In genomic region chr2:238170386-238171071, GRCh38 we compare ENCODE assay signal across 11 cellular contexts. TPM values are rescaled to one million over a fixed set of nuclear protein-coding genes. Genes with fewer than 3 reads are reported as not detected.
DNase-seq lines count a peak whose midpoint lies in the region; ATAC-seq and TF ChIP-seq lines count a peak whose summit lies in the region.
"Had no signal": no experiment of that assay in that cellular context is flagged by ENCODE, and none has a peak within 500 bp of the region (broad histone marks: within the 10 kb centered on the region; RNA-seq: fewer than 3 reads in every experiment).

No MANE protein-coding gene starts in this region.

- no peak for TF ChIP-seq CTCF in lower lobe of right lung (IDR thresholded peaks at IDR 0.05)
- no peak for TF ChIP-seq CTCF in tibial artery (IDR thresholded peaks at IDR 0.05)

- no peaks in the 10 kb centered on the region for H3K9me3 Mint-ChIP-seq in activated CD4-positive, alpha-beta T cell treated with anti-CD3 and anti-CD28 coated beads, Interleukin-2, amount 10 ng/mL, durations not matched to agents 24 days and 14 days
- H3K9me3 Mint-ChIP-seq: naive thymus-derived CD8-positive, alpha-beta T cell had no signal

- no peaks in the 10 kb centered on the region for H3K27me3 ChIP-seq in lower lobe of right lung (ENCODE audit: low read depth)
- H3K27me3 ChIP-seq in tibial artery: no peaks in the 10 kb centered on the region

- H3K36me3 ChIP-seq in lower lobe of right lung (peaks cover 75% of the 10 kb centered on the region), tibial artery (peaks cover 40 to 80% (median 69%) of the 10 kb centered on the region in 3 donors)

- H3K9me3 ChIP-seq in lower lobe of right lung (no peaks in the 10 kb centered on the region), tibial artery (no peaks in the 10 kb centered on the region)

- H3K27me3 Mint-ChIP-seq in activated CD4-positive, alpha-beta T cell treated with anti-CD3 and anti-CD28 coated beads, Interleukin-2, amount 10 ng/mL, durations not matched to agents 24 days and 14 days: no peaks in the 10 kb centered on the region
- H3K27me3 Mint-ChIP-seq: activated CD8-positive, alpha-beta memory T cell treated with anti-CD3 and anti-CD28 coated beads, Interleukin-2, amount 10 ng/mL, durations not matched to agents 7 days and 5 days; naive thymus-derived CD8-positive, alpha-beta T cell had no signal

- H3K4me3 Mint-ChIP-seq in activated CD4-positive, alpha-beta T cell treated with anti-CD3 and anti-CD28 coated beads, Interleukin-2, amount 10 ng/mL, durations not matched to agents 24 days and 14 days: no peak overlapping the region
- H3K4me3 Mint-ChIP-seq: activated CD8-positive, alpha-beta memory T cell treated with anti-CD3 and anti-CD28 coated beads, Interleukin-2, amount 10 ng/mL, durations not matched to agents 7 days and 5 days; naive thymus-derived CD8-positive, alpha-beta T cell had no signal

- H3K27ac ChIP-seq in caudate nucleus (ENCODE audit: low read depth, low read length): peak overlapping the region; percentile 59
- H3K27ac ChIP-seq in lower lobe of right lung: peak overlapping the region; percentile 60
- H3K27ac ChIP-seq in tibial artery: peak overlapping the region; percentile 44 to 63

- H3K4me3 ChIP-seq in lower lobe of right lung (no peak overlapping the region), tibial artery (no peak overlapping the region)

- intact Hi-C loops in activated CD4-positive, alpha-beta T cell treated with anti-CD3 and anti-CD28 coated beads, Interleukin-2, amount 10 ng/mL, durations not matched to agents 24 days and 14 days (cut with micrococcal nuclease): no loop called here
- intact Hi-C loops in lower lobe of right lung (cut with DNase I): no loop called here
- intact Hi-C loops in tibial artery (cut with DNase I; ENCODE audit: low total_unique reads): no loop called here

- no peak for ATAC-seq in lower lobe of right lung
- no peak for ATAC-seq in GM21447 (IDR thresholded peaks at IDR 0.05; ENCODE audit: unreplicated experiment)
- ATAC-seq in GM19351 (IDR thresholded peaks at IDR 0.05; ENCODE audit: unreplicated experiment): no peak
- ATAC-seq: activated CD8-positive, alpha-beta memory T cell treated with anti-CD3 and anti-CD28 coated beads, Interleukin-2, amount 10 ng/mL, durations not matched to agents 7 days and 5 days; naive thymus-derived CD8-positive, alpha-beta T cell had no signal

- H3K4me1 Mint-ChIP-seq in activated CD4-positive, alpha-beta T cell treated with anti-CD3 and anti-CD28 coated beads, Interleukin-2, amount 10 ng/mL, durations not matched to agents 24 days and 14 days: no peaks in the 10 kb centered on the region
- H3K4me1 Mint-ChIP-seq: activated CD8-positive, alpha-beta memory T cell treated with anti-CD3 and anti-CD28 coated beads, Interleukin-2, amount 10 ng/mL, durations not matched to agents 7 days and 5 days had no signal

- H3K4me1 ChIP-seq in lower lobe of right lung (peaks cover 21% of the 10 kb centered on the region), tibial artery (peaks cover 0 to 38% (median 24%) of the 10 kb centered on the region in 4 donors)

- no peak for DNase-seq in activated CD4-positive, alpha-beta T cell treated with anti-CD3 and anti-CD28 coated beads, Interleukin-2, amount 10 ng/mL, durations not matched to agents 24 days and 14 days
- no peak for DNase-seq in activated CD4-positive, alpha-beta T cell treated with anti-CD3 and anti-CD28 coated beads for 48 hours
- no peak for DNase-seq in caudate nucleus (lab: John Stamatoyannopoulos, UW)
- DNase-seq in lower lobe of right lung: peak; percentile 50
- no peak for DNase-seq in tibial artery
- DNase-seq in effector CD4-positive, alpha-beta T cell: no peak
- DNase-seq: activated CD8-positive, alpha-beta memory T cell treated with anti-CD3 and anti-CD28 coated beads, Interleukin-2, amount 10 ng/mL, durations not matched to agents 7 days and 5 days; DMS79 treated with DMSO at 0.1 percent for 48 hours; naive thymus-derived CD8-positive, alpha-beta T cell had no signal

- peak overlapping the region; percentile 15 for H3K27ac Mint-ChIP-seq in activated CD4-positive, alpha-beta T cell treated with anti-CD3 and anti-CD28 coated beads, Interleukin-2, amount 10 ng/mL, durations not matched to agents 24 days and 14 days
- H3K27ac Mint-ChIP-seq: activated CD8-positive, alpha-beta memory T cell treated with anti-CD3 and anti-CD28 coated beads, Interleukin-2, amount 10 ng/mL, durations not matched to agents 7 days and 5 days had no signal

- H3K36me3 Mint-ChIP-seq in activated CD4-positive, alpha-beta T cell treated with anti-CD3 and anti-CD28 coated beads, Interleukin-2, amount 10 ng/mL, durations not matched to agents 24 days and 14 days (ENCODE audit: low read depth): peaks cover 34% of the 10 kb centered on the region

RNA-seq across cellular contexts. Expression of gene ERFE, which starts 11.8 kb away (rescaled TPM):
- total RNA-seq in activated CD4-positive, alpha-beta T cell treated with anti-CD3 and anti-CD28 coated beads, Interleukin-2, amount 10 ng/mL, durations not matched to agents 24 days and 14 days: 0.24 and 0.37 TPM in 2 replicates
- total RNA-seq in lower lobe of right lung: not detected
- total RNA-seq: activated CD8-positive, alpha-beta memory T cell treated with anti-CD3 and anti-CD28 coated beads, Interleukin-2, amount 10 ng/mL, durations not matched to agents 7 days and 5 days; naive thymus-derived CD8-positive, alpha-beta T cell had no signal

RNA-seq across cellular contexts. Expression of gene KLHL30, which starts 32.1 kb away (rescaled TPM):
- total RNA-seq in activated CD4-positive, alpha-beta T cell treated with anti-CD3 and anti-CD28 coated beads, Interleukin-2, amount 10 ng/mL, durations not matched to agents 24 days and 14 days: not detected in 2 replicates
- total RNA-seq in lower lobe of right lung: 0.71 TPM
- total RNA-seq: activated CD8-positive, alpha-beta memory T cell treated with anti-CD3 and anti-CD28 coated beads, Interleukin-2, amount 10 ng/mL, durations not matched to agents 7 days and 5 days; naive thymus-derived CD8-positive, alpha-beta T cell had no signal

RNA-seq across cellular contexts. Expression of gene ILKAP, which starts 33.0 kb away (rescaled TPM):
- 74.4 and 77.4 TPM in 2 replicates for total RNA-seq in activated CD4-positive, alpha-beta T cell treated with anti-CD3 and anti-CD28 coated beads, Interleukin-2, amount 10 ng/mL, durations not matched to agents 24 days and 14 days
- total RNA-seq in lower lobe of right lung: 43.4 TPM
